Comparison of ENCODE assay signal across 29 cellular contexts in the genomic region with DNA sequence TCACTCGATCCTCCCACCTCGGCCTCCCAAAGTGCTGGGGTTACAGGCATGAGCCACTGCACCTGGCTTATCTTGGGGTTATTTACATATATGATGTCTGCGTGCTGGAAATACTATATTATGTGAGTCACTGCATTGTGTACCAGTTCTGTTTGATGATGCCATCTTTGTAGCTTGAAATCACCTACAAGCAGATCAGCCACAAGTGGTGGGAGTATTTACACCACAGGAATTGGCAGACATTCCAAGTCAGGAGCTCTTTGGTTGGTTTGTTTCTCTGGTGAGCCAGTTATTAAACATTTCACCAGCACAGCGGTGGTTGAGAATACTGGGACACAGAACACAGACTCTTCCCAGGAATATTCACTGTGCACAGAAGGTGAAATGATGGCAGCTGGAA. TPM values are rescaled to one million over a fixed set of nuclear protein-coding genes. Genes with fewer than 3 reads are reported as not detected.
DNase-seq lines count a peak whose midpoint lies in the region; ATAC-seq and TF ChIP-seq lines count a peak whose summit lies in the region.
"Had no signal": no experiment of that assay in that cellular context is flagged by ENCODE, and none has a peak within 500 bp of the region (broad histone marks: within the 10 kb centered on the region; RNA-seq: fewer than 3 reads in every experiment).

No MANE protein-coding gene starts in this region.

- H4K8ac ChIP-seq in mesenchymal stem cell (ENCODE audit: low read length) = no peak overlapping the region

- no peak for ATAC-seq in gastrocnemius medialis
- ATAC-seq: naive thymus-derived CD4-positive, alpha-beta T cell; psoas muscle had no signal

- H3K23ac ChIP-seq in mesenchymal stem cell (ENCODE audit: low read length in 2 of 2) = no peak overlapping the region

- intact Hi-C loops in mammary epithelial cell (cut with micrococcal nuclease) = no loop called here
- intact Hi-C loops in gastrocnemius medialis (cut with DNase I; ENCODE audit: low total_unique reads) = loop anchor here (10.0 kb wide), 1 partner anchor 887 kb away; a partner anchor contains a TSS

- peaks cover 7% of the 10 kb centered on the region for H3K79me1 ChIP-seq in mesenchymal stem cell (replicated peaks; ENCODE audit: low read length, poor library complexity, severe bottlenecking)

- TF ChIP-seq POLR2A in gastrocnemius medialis (IDR thresholded peaks at IDR 0.05) = no peak

- H2BK12ac ChIP-seq in mesenchymal stem cell (ENCODE audit: low read length in 2 of 2) = no peak overlapping the region

- no TSS peak for BruUV-seq in mammary epithelial cell (replicated peaks; lab: Mats Ljungman, UMichigan)

- H3K27ac ChIP-seq in mammary epithelial cell (ENCODE audit: insufficient read depth, low read depth, low read length) = no peak overlapping the region
- no peak overlapping the region for H3K27ac ChIP-seq in mesenchymal stem cell (ENCODE audit: low read length, poor library complexity, severe bottlenecking)
- H3K27ac ChIP-seq in gastrocnemius medialis = no peak overlapping the region
- H3K27ac ChIP-seq: brain microvascular endothelial cell, psoas muscle, sigmoid colon, tibial artery, vagina had no signal

- peaks cover 9% of the 10 kb centered on the region for H3K4me1 ChIP-seq in mammary epithelial cell (ENCODE audit: insufficient read depth, low read length)
- peaks cover 8% of the 10 kb centered on the region for H3K4me1 ChIP-seq in mesenchymal stem cell (ENCODE audit: control insufficient read depth, insufficient read depth, low read depth, low read length)
- H3K4me1 ChIP-seq in gastrocnemius medialis = peaks cover 14 to 17% of the 10 kb centered on the region in 2 donors

- H2BK5ac ChIP-seq in mesenchymal stem cell (ENCODE audit: low read depth, low read length, poor library complexity, severe bottlenecking) = no peak overlapping the region

- WGBS in mammary epithelial cell (ENCODE audit: low coverage, missing lambda C conversion rate) = 89% methylated on average over 4 of the region's 4 CpGs
- WGBS in mesenchymal stem cell = 95% methylated on average over 4 of the region's 4 CpGs

- TF ChIP-seq CTCF in mammary epithelial cell (conservative IDR thresholded peaks at IDR 0.05 in 1 of 2, IDR thresholded peaks at IDR 0.05 in 1 of 2; ENCODE audit: extremely low read depth in 1 of 2, insufficient read depth in 1 of 2, low read depth in 1 of 2, low read length in 2 of 2) (no peak), gastrocnemius medialis (IDR thresholded peaks at IDR 0.05 in 4 of 5, conservative IDR thresholded peaks at IDR 0.05 in 1 of 5) (no peak)

- no peak overlapping the region for H3K18ac ChIP-seq in mesenchymal stem cell (ENCODE audit: low read depth in 1 of 2, low read length in 2 of 2)

- dilution Hi-C loops in mammary epithelial cell (cut with HindIII; ENCODE audit: low sequenced_read_pairs) = no loop called here

- no peak overlapping the region for H3K9ac ChIP-seq in mammary epithelial cell (ENCODE audit: insufficient read depth, low read length)
- no peak overlapping the region for H3K9ac ChIP-seq in mesenchymal stem cell (ENCODE audit: low read length)

- H3K4ac ChIP-seq in mesenchymal stem cell (ENCODE audit: low read depth in 1 of 2, low read length in 2 of 2) = no peak overlapping the region

- no peaks in the 10 kb centered on the region for H3K36me3 ChIP-seq in mammary epithelial cell (ENCODE audit: insufficient read depth, low read length)
- peaks cover 0 to 3% of the 10 kb centered on the region in 2 experiments for H3K36me3 ChIP-seq in mesenchymal stem cell (ENCODE audit: control insufficient read depth in 1 of 2, insufficient read depth in 2 of 2, low read depth in 1 of 2, low read length in 2 of 2)
- H3K36me3 ChIP-seq in gastrocnemius medialis = no peaks in the 10 kb centered on the region
- H3K36me3 ChIP-seq: brain microvascular endothelial cell, HAP-1, sigmoid colon, tibial artery, vagina had no signal

- no peak overlapping the region for H3K4me3 ChIP-seq in mammary epithelial cell (replicated peaks in 1 of 3; ENCODE audit: insufficient read depth in 1 of 3, low read depth in 2 of 3, low read length in 3 of 3)
- no peak overlapping the region for H3K4me3 ChIP-seq in mesenchymal stem cell (ENCODE audit: insufficient read depth in 1 of 2, low read depth in 1 of 2, low read length in 2 of 2)
- H3K4me3 ChIP-seq in gastrocnemius medialis = no peak overlapping the region
- H3K4me3 ChIP-seq: HAP-1, psoas muscle, sigmoid colon, tibial artery, vagina had no signal

- H3K79me2 ChIP-seq in mammary epithelial cell (ENCODE audit: insufficient read depth, low read length) = peaks cover 5% of the 10 kb centered on the region

- no peak overlapping the region for H3K4me2 ChIP-seq in mammary epithelial cell (ENCODE audit: insufficient read depth, low read depth, low read length)
- H3K4me2 ChIP-seq in mesenchymal stem cell (ENCODE audit: low read length, poor library complexity, severe bottlenecking) = no peak overlapping the region

- CTCF ChIA-PET in mammary epithelial cell (lab: Charles Lee; ENCODE audit: low non-redundant PET) = no interaction called here

- H3K27me3 ChIP-seq in mammary epithelial cell (ENCODE audit: insufficient read depth, low read length) (no peaks in the 10 kb centered on the region), mesenchymal stem cell (ENCODE audit: control insufficient read depth in 1 of 2, insufficient read depth in 1 of 2, low read length in 2 of 2) (no peaks in the 10 kb centered on the region), gastrocnemius medialis (no peaks in the 10 kb centered on the region)
- H3K27me3 ChIP-seq: brain microvascular endothelial cell, sigmoid colon, tibial artery, vagina had no signal

- H2AFZ ChIP-seq in mammary epithelial cell (ENCODE audit: low read depth, low read length) = no peak overlapping the region
- H2AFZ ChIP-seq in mesenchymal stem cell (ENCODE audit: low read depth, low read length) = no peak overlapping the region

- no peak overlapping the region for H2AK5ac ChIP-seq in mesenchymal stem cell (ENCODE audit: low read length, severe bottlenecking)

- no peak overlapping the region for H2BK15ac ChIP-seq in mesenchymal stem cell (ENCODE audit: low read depth, poor library complexity, severe bottlenecking)

- H3K14ac ChIP-seq in mesenchymal stem cell (ENCODE audit: low read length in 2 of 2) = no peak overlapping the region

- no peaks in the 10 kb centered on the region for H4K20me1 ChIP-seq in mammary epithelial cell (ENCODE audit: insufficient read depth, low read length)

- in situ Hi-C loops in mammary epithelial cell (cut with MboI; ENCODE audit: low sequenced_read_pairs in 2 of 2) (no loop called here), gastrocnemius medialis (cut with MboI; ENCODE audit: low sequenced_read_pairs in 4 of 4) (loop anchor here (5.0 to 10.0 kb wide), 3 partner anchors 54 to 307 kb away; no protein-coding TSS in a partner anchor)

- no peak overlapping the region for H2BK120ac ChIP-seq in mesenchymal stem cell (ENCODE audit: low read depth, low read length)

- H3K9me3 ChIP-seq in mammary epithelial cell (replicated peaks; ENCODE audit: insufficient read depth, low read length) (no peaks in the 10 kb centered on the region), mesenchymal stem cell (ENCODE audit: control insufficient read depth, low read length) (no peaks in the 10 kb centered on the region), gastrocnemius medialis (no peaks in the 10 kb centered on the region)
- H3K9me3 ChIP-seq: HAP-1, psoas muscle, sigmoid colon, tibial artery, vagina had no signal

- DNase-seq in H4 (ENCODE audit: low spot score) (peak; percentile 55), NCI-H226 (peak; percentile 75), mammary epithelial cell (peak; percentile 59), mesenchymal stem cell (peak; percentile 22), NCI-H1105 treated with DMSO at 0.1 percent for 48 hours (lab: John Stamatoyannopoulos, UW) (no peak), gastrocnemius medialis (no peak), NCI-H345 (lab: John Stamatoyannopoulos, UW) (no peak)
- DNase-seq: activated CD4-positive, alpha-beta memory T cell treated with anti-CD3 and anti-CD28 coated beads, Interleukin-2, amount 10 ng/mL, durations not matched to agents 7 days and 5 days; activated CD8-positive, alpha-beta memory T cell treated with anti-CD3 and anti-CD28 coated beads, Interleukin-2, amount 50 U/mL, for 48 hours; activated naive CD4-positive, alpha-beta T cell treated with Interleukin-2 at 50 U/mL for 16 hours; brain microvascular endothelial cell; CD8-positive, alpha-beta memory T cell; DMS153; effector CD4-positive, alpha-beta T cell; head of caudate nucleus; midbrain; naive thymus-derived CD4-positive, alpha-beta T cell; NCI-H1092; NCI-H187; NCI-H526; NK-92 treated with Interleukin-12 subunit alpha and Interleukin-12 subunit beta, amount 100 ng/mL, for 24 hours; psoas muscle; SHP77 treated with DMSO at 0.1 percent for 48 hours; sigmoid colon; stimulated activated CD4-positive, alpha-beta T cell treated with anti-CD3 and anti-CD28 coated beads, Interleukin-4, amount 100 ng/mL, for 24 hours; tibial artery had no signal

- no peak overlapping the region for H4K91ac ChIP-seq in mesenchymal stem cell (ENCODE audit: low read length)

RNA-seq across cellular contexts. Expression of a gene that starts 4.5 kb away (rescaled TPM):
- 64.9 and 86.8 TPM in 2 replicates for total RNA-seq in H4 (2014; rRNA removed; shearing (Covaris generic))
- total RNA-seq in mammary epithelial cell (10 to 100 TPM; 52.7 to 94.3 TPM), gastrocnemius medialis (100 to 1,000 TPM in 1 of 4 donors, 10 to 100 TPM in 3; 53.9 to 168 (median 94.1) TPM)
- 38.1 TPM for polyA plus RNA-seq in mammary epithelial cell
- polyA minus RNA-seq in mammary epithelial cell = 51.2 TPM
- 43.2 TPM for polyA plus RNA-seq in mesenchymal stem cell (2013, experiment 1 of 2)
- polyA plus RNA-seq in mesenchymal stem cell (2013, experiment 2 of 2) = 41.3 TPM

RNA-seq across cellular contexts. Expression of a gene that starts 22.0 kb away (rescaled TPM):
- 3.6 and 11.5 TPM in 2 replicates for total RNA-seq in H4 (2014; rRNA removed; shearing (Covaris generic))
- total RNA-seq in mammary epithelial cell = 10 to 100 TPM in 1 of 2 donors, 1 to 10 TPM in 1; 3.3 to 13.3 TPM
- polyA plus RNA-seq in mammary epithelial cell = 2.1 TPM
- polyA minus RNA-seq in mammary epithelial cell = 0.36 TPM
- polyA plus RNA-seq in mesenchymal stem cell (2013, experiment 1 of 2) = 20.6 TPM
- 19.0 TPM for polyA plus RNA-seq in mesenchymal stem cell (2013, experiment 2 of 2)
- not detected for total RNA-seq in gastrocnemius medialis
- total RNA-seq: activated CD4-positive, alpha-beta memory T cell treated with anti-CD3 and anti-CD28 coated beads, Interleukin-2, amount 10 ng/mL, durations not matched to agents 7 days and 5 days had no signal
- polyA plus RNA-seq: CD8-positive, alpha-beta memory T cell; naive thymus-derived CD4-positive, alpha-beta T cell had no signal

RNA-seq across cellular contexts. Expression of a gene that starts 27.8 kb away (rescaled TPM):
- total RNA-seq in H4 (2014; rRNA removed; shearing (Covaris generic)) = 23.5 and 27.0 TPM in 2 replicates
- total RNA-seq in mammary epithelial cell (10 to 100 TPM; 11.2 to 27.2 TPM), gastrocnemius medialis (10 to 100 TPM in 1 of 4 donors, 1 to 10 TPM in 3; 4.6 to 10.9 (median 7.1) TPM)
- 11.5 TPM for polyA plus RNA-seq in mammary epithelial cell
- polyA minus RNA-seq in mammary epithelial cell = 1.6 TPM
- 25.1 TPM for polyA plus RNA-seq in mesenchymal stem cell (2013, experiment 1 of 2)
- 25.1 TPM for polyA plus RNA-seq in mesenchymal stem cell (2013, experiment 2 of 2)

RNA-seq across cellular contexts. Expression of a gene that starts 33.3 kb away (rescaled TPM):
- not detected in 2 replicates for total RNA-seq in H4 (2014; rRNA removed; shearing (Covaris generic))
- total RNA-seq in mammary epithelial cell (1 to 10 TPM; 1.2 to 1.4 TPM), gastrocnemius medialis (1 to 10 TPM in 2 of 4 donors, under 1 TPM in 1, not detected in 1; 0.62 to 2.6 (median 1.5) TPM)
- polyA plus RNA-seq in mammary epithelial cell = 0.23 TPM
- not detected for polyA minus RNA-seq in mammary epithelial cell
- polyA plus RNA-seq in mesenchymal stem cell (2013, experiment 1 of 2) = 3.1 TPM
- polyA plus RNA-seq in mesenchymal stem cell (2013, experiment 2 of 2) = 2.7 TPM
- total RNA-seq: omental fat pad had no signal
- polyA plus RNA-seq: naive thymus-derived CD4-positive, alpha-beta T cell; sigmoid colon had no signal

RNA-seq across cellular contexts. Expression of a gene that starts 44.3 kb away (rescaled TPM):
- total RNA-seq in H4 (2014; rRNA removed; shearing (Covaris generic)) = 2.9 and 4.2 TPM in 2 replicates
- 10 to 100 TPM; 11.3 to 33.3 TPM for total RNA-seq in mammary epithelial cell
- 10.7 TPM for polyA plus RNA-seq in mammary epithelial cell
- 4.9 TPM for polyA minus RNA-seq in mammary epithelial cell
- 19.1 TPM for polyA plus RNA-seq in mesenchymal stem cell (2013, experiment 1 of 2)
- 18.7 TPM for polyA plus RNA-seq in mesenchymal stem cell (2013, experiment 2 of 2)
- total RNA-seq in gastrocnemius medialis = 10 to 100 TPM; 17.7 to 41.7 (median 32.9) TPM

Comparison
In these comparisons a context has a peak if more than half of its experiments do, and no peak if none do; other contexts are left out.
1. DNase-seq: peak in H4 (single experiment), NCI-H226 (single experiment), mammary epithelial cell (single experiment) and mesenchymal stem cell (single experiment); none in NCI-H1105 treated with DMSO at 0.1 percent for 48 hours (single experiment), gastrocnemius medialis (0 of 2) and NCI-H345 (single experiment).
2. in situ Hi-C loops: an anchor here in gastrocnemius medialis (5.0 to 10.0 kb wide); none called in mammary epithelial cell.